Comparison of ENCODE assay signal across 1 cellular context in the genomic region with DNA sequence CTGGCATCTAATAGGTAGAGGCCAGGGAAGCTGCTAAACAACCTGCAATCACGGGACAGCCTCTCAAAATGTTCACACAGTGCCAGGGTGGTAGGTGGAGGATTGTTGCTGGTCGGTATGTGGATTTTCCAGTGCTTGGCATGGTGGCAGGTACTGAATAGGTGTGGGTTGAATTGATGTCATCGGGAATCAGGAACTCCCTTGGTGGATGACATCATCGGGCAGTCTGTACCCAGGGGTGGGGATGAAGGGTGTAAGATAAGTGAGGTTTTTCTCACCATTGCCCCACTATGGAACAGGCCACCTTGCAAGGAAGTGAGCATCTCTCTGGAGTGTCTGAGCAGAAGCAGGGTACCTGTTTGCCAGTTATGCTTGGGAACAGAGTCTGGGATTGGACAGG.
TF ChIP-seq lines count a peak whose summit lies in the region.

No MANE protein-coding gene starts in this region.

TF ChIP-seq in HEK293, 187 proteins besides CTCF, POLR2A, EP300 and RAD21 (continued from another document):
- TF ChIP-seq, protein P1, sequence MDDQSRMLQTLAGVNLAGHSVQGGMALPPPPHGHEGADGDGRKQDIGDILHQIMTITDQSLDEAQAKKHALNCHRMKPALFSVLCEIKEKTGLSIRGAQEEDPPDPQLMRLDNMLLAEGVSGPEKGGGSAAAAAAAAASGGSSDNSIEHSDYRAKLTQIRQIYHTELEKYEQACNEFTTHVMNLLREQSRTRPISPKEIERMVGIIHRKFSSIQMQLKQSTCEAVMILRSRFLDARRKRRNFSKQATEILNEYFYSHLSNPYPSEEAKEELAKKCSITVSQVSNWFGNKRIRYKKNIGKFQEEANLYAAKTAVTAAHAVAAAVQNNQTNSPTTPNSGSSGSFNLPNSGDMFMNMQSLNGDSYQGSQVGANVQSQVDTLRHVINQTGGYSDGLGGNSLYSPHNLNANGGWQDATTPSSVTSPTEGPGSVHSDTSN (CRISPR knock-in tag; IDR thresholded peaks at IDR 0.05): no peak
- TF ChIP-seq, protein P2, sequence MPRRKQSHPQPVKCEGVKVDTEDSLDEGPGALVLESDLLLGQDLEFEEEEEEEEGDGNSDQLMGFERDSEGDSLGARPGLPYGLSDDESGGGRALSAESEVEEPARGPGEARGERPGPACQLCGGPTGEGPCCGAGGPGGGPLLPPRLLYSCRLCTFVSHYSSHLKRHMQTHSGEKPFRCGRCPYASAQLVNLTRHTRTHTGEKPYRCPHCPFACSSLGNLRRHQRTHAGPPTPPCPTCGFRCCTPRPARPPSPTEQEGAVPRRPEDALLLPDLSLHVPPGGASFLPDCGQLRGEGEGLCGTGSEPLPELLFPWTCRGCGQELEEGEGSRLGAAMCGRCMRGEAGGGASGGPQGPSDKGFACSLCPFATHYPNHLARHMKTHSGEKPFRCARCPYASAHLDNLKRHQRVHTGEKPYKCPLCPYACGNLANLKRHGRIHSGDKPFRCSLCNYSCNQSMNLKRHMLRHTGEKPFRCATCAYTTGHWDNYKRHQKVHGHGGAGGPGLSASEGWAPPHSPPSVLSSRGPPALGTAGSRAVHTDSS (tag by site-specific recombination; IDR thresholded peaks at IDR 0.05): no peak
- TF ChIP-seq, protein P3, sequence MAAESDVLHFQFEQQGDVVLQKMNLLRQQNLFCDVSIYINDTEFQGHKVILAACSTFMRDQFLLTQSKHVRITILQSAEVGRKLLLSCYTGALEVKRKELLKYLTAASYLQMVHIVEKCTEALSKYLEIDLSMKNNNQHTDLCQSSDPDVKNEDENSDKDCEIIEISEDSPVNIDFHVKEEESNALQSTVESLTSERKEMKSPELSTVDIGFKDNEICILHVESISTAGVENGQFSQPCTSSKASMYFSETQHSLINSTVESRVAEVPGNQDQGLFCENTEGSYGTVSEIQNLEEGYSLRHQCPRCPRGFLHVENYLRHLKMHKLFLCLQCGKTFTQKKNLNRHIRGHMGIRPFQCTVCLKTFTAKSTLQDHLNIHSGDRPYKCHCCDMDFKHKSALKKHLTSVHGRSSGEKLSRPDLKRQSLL (tag by site-specific recombination; IDR thresholded peaks at IDR 0.05): no peak
- TF ChIP-seq, protein P4, sequence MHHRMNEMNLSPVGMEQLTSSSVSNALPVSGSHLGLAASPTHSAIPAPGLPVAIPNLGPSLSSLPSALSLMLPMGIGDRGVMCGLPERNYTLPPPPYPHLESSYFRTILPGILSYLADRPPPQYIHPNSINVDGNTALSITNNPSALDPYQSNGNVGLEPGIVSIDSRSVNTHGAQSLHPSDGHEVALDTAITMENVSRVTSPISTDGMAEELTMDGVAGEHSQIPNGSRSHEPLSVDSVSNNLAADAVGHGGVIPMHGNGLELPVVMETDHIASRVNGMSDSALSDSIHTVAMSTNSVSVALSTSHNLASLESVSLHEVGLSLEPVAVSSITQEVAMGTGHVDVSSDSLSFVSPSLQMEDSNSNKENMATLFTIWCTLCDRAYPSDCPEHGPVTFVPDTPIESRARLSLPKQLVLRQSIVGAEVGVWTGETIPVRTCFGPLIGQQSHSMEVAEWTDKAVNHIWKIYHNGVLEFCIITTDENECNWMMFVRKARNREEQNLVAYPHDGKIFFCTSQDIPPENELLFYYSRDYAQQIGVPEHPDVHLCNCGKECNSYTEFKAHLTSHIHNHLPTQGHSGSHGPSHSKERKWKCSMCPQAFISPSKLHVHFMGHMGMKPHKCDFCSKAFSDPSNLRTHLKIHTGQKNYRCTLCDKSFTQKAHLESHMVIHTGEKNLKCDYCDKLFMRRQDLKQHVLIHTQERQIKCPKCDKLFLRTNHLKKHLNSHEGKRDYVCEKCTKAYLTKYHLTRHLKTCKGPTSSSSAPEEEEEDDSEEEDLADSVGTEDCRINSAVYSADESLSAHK (tag by site-specific recombination; IDR thresholded peaks at IDR 0.05): no peak
- TF ChIP-seq ZBTB21 (tag by site-specific recombination; IDR thresholded peaks at IDR 0.05) (peak; percentile 53; the same call in 1 of the 2 replicates), EGR2 (tag by site-specific recombination; IDR thresholded peaks at IDR 0.05; ENCODE audit: low read depth) (peak; percentile 35), ZNF629 (tag by site-specific recombination; IDR thresholded peaks at IDR 0.05) (peak; percentile 75), ZNF112 (tag by site-specific recombination; IDR thresholded peaks at IDR 0.05) (no peak), ZBTB20 (tag by site-specific recombination; IDR thresholded peaks at IDR 0.05) (no peak), FEZF1 (tag by site-specific recombination; IDR thresholded peaks at IDR 0.05) (no peak), ZNF48 (tag by site-specific recombination; IDR thresholded peaks at IDR 0.05) (no peak), ZNF311 (tag by site-specific recombination; IDR thresholded peaks at IDR 0.05; ENCODE audit: borderline replicate concordance) (no peak), ZNF791 (tag by site-specific recombination; IDR thresholded peaks at IDR 0.05) (no peak), TRIM28 (IDR thresholded peaks at IDR 0.05; ENCODE audit: borderline replicate concordance, low read length) (no peak), ZNF302 (tag by site-specific recombination; IDR thresholded peaks at IDR 0.05; ENCODE audit: low read depth) (no peak), KLF1 (tag by site-specific recombination; IDR thresholded peaks at IDR 0.05) (peak; percentile 44; the same call in 1 of the 2 replicates), ZNF169 (tag by site-specific recombination; IDR thresholded peaks at IDR 0.05) (no peak), KLF16 (tag by site-specific recombination; IDR thresholded peaks at IDR 0.05) (no peak), ZBTB17 (tag by site-specific recombination; IDR thresholded peaks at IDR 0.05) (0 out of 2 replicates have a peak, but pooled peaks have one; percentile 25)
- TF ChIP-seq, protein P5, sequence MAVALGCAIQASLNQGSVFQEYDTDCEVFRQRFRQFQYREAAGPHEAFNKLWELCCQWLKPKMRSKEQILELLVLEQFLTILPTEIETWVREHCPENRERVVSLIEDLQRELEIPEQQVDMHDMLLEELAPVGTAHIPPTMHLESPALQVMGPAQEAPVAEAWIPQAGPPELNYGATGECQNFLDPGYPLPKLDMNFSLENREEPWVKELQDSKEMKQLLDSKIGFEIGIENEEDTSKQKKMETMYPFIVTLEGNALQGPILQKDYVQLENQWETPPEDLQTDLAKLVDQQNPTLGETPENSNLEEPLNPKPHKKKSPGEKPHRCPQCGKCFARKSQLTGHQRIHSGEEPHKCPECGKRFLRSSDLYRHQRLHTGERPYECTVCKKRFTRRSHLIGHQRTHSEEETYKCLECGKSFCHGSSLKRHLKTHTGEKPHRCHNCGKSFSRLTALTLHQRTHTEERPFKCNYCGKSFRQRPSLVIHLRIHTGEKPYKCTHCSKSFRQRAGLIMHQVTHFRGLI (tag by site-specific recombination; IDR thresholded peaks at IDR 0.05): no peak
- TF ChIP-seq, protein P6, sequence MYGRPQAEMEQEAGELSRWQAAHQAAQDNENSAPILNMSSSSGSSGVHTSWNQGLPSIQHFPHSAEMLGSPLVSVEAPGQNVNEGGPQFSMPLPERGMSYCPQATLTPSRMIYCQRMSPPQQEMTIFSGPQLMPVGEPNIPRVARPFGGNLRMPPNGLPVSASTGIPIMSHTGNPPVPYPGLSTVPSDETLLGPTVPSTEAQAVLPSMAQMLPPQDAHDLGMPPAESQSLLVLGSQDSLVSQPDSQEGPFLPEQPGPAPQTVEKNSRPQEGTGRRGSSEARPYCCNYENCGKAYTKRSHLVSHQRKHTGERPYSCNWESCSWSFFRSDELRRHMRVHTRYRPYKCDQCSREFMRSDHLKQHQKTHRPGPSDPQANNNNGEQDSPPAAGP (tag by site-specific recombination; IDR thresholded peaks at IDR 0.05): peak; percentile 73; the same call in 1 of the 2 replicates
- TF ChIP-seq, protein P7, sequence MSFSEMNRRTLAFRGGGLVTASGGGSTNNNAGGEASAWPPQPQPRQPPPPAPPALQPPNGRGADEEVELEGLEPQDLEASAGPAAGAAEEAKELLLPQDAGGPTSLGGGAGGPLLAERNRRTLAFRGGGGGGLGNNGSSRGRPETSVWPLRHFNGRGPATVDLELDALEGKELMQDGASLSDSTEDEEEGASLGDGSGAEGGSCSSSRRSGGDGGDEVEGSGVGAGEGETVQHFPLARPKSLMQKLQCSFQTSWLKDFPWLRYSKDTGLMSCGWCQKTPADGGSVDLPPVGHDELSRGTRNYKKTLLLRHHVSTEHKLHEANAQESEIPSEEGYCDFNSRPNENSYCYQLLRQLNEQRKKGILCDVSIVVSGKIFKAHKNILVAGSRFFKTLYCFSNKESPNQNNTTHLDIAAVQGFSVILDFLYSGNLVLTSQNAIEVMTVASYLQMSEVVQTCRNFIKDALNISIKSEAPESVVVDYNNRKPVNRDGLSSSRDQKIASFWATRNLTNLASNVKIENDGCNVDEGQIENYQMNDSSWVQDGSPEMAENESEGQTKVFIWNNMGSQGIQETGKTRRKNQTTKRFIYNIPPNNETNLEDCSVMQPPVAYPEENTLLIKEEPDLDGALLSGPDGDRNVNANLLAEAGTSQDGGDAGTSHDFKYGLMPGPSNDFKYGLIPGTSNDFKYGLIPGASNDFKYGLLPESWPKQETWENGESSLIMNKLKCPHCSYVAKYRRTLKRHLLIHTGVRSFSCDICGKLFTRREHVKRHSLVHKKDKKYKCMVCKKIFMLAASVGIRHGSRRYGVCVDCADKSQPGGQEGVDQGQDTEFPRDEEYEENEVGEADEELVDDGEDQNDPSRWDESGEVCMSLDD (tag by site-specific recombination; IDR thresholded peaks at IDR 0.05): no peak
TF ChIP-seq in HEK293: peak in this region for 9.
